23 cellular contexts compared by ENCODE assay signal in genomic region chr3:56836276-56837163, GRCh38. TPM values are rescaled to one million over a fixed set of nuclear protein-coding genes. Genes with fewer than 3 reads are reported as not detected.
DNase-seq lines count a peak whose midpoint lies in the region; ATAC-seq, FAIRE-seq and TF ChIP-seq lines count a peak whose summit lies in the region.
"Had no signal": no experiment of that assay in that cellular context is flagged by ENCODE, and none has a peak within 500 bp of the region (broad histone marks: within the 10 kb centered on the region; RNA-seq: fewer than 3 reads in every experiment).

No MANE protein-coding gene starts in this region.

- BruUV-seq in HepG2 (replicated peaks; lab: Mats Ljungman, UMichigan) = no TSS peak

- no peak for TF ChIP-seq POLR2A in HepG2 (IDR thresholded peaks at IDR 0.05; ENCODE audit: insufficient read depth in 1 of 2, low read depth in 2 of 2, low read length in 2 of 2)
- TF ChIP-seq POLR2A in right lobe of liver (IDR thresholded peaks at IDR 0.05) = no peak

- H3K4me3 ChIP-seq in HepG2 (replicated peaks in 1 of 3; ENCODE audit: insufficient read depth in 1 of 3, low read depth in 2 of 3, low read length in 3 of 3) = no peak overlapping the region
- no peak overlapping the region for H3K4me3 ChIP-seq in right lobe of liver
- H3K4me3 ChIP-seq in epithelial cell of esophagus (ENCODE audit: low read length) = no peak overlapping the region
- no peak overlapping the region for H3K4me3 ChIP-seq in kidney (ENCODE audit: low read length in 2 of 2)
- H3K4me3 ChIP-seq: gastrocnemius medialis had no signal

- TF ChIP-seq CTCF in HepG2 (CRISPR knock-in tag; IDR thresholded peaks at IDR 0.05) (no peak), right lobe of liver (IDR thresholded peaks at IDR 0.05) (no peak), epithelial cell of esophagus (IDR thresholded peaks at IDR 0.05; ENCODE audit: insufficient read depth, low read depth, low read length, missing control alignments) (no peak), kidney (IDR thresholded peaks at IDR 0.05; ENCODE audit: borderline replicate concordance, extremely low read depth, insufficient read depth) (no peak)

- TF ChIP-seq EP300 in HepG2 (IDR thresholded peaks at IDR 0.05; ENCODE audit: low read depth in 2 of 2, low read length in 2 of 2) (no peak), HepG2 (CRISPR knock-in tag; IDR thresholded peaks at IDR 0.05; ENCODE audit: borderline replicate concordance) (no peak)

- no peak for FAIRE-seq in HepG2 (lab: Jason Lieb, UNC)
- FAIRE-seq in RCC 7860 (lab: Jason Lieb, UNC) = peak; percentile 63
- no peak for FAIRE-seq in kidney (lab: Jason Lieb, UNC)
- FAIRE-seq: colon had no signal

- CTCF ChIA-PET in HepG2 (lab: Yijun Ruan, JAX; ENCODE audit: low intra/inter-chr PET ratio, low total read pairs) = no interaction called here

- TF ChIP-seq RAD21 in HepG2 (CRISPR knock-in tag; IDR thresholded peaks at IDR 0.05) = no peak

- H4K20me1 ChIP-seq in HepG2 (ENCODE audit: insufficient read depth, low read length) = no peaks in the 10 kb centered on the region

- H3K9ac ChIP-seq in HepG2 (ENCODE audit: insufficient read depth, low read depth, low read length) = no peak overlapping the region
- no peak overlapping the region for H3K9ac ChIP-seq in kidney (ENCODE audit: low read length in 2 of 2)

- H3K9me3 ChIP-seq in HepG2 (ENCODE audit: low read length) = no peaks in the 10 kb centered on the region
- H3K9me3 ChIP-seq in right lobe of liver = no peaks in the 10 kb centered on the region
- H3K9me3 ChIP-seq in kidney (ENCODE audit: control insufficient read depth in 1 of 2, low read length in 2 of 2) = no peaks in the 10 kb centered on the region
- H3K9me3 ChIP-seq: gastrocnemius medialis, neutrophil had no signal

- DNase-seq in HepG2 (ENCODE audit: low spot score) (peak; percentile 46), right lobe of liver (no peak), RCC 7860 (ENCODE audit: low spot score) (no peak), epithelial cell of esophagus (ENCODE audit: low read depth) (peak; percentile 71), kidney (no peak), mesenteric fat pad (ENCODE audit: low spot score) (no peak)
- no peak for DNase-seq in activated CD8-positive, alpha-beta memory T cell treated with anti-CD3 and anti-CD28 coated beads, Interleukin-2, amount 50 U/mL, for 48 hours
- DNase-seq: activated CD8-positive, alpha-beta memory T cell treated with anti-CD3 and anti-CD28 coated beads for 24 hours; amniotic stem cell; DMS153; gastrocnemius medialis; GOT3; KBM-7; left colon; NCI-H1417; NCI-H524 treated with DMSO at 0.1 percent for 48 hours; right cardiac atrium; stimulated activated naive CD8-positive, alpha-beta T cell treated with anti-CD3 and anti-CD28 coated beads, Interleukin-15, amount 100 ng/mL, for 72 hours had no signal

- POLR2A ChIA-PET in HepG2 (lab: Yijun Ruan, JAX) = no interaction called here

- WGBS in HepG2 (ENCODE audit: low lambda C conversion rate) = 73% methylated on average over 9 of the region's 9 CpGs
- 68% methylated on average over 9 of the region's 9 CpGs for WGBS in right lobe of liver (ENCODE audit: insufficient coverage, low coverage, low lambda C conversion rate, missing lambda C conversion rate)

- no peaks in the 10 kb centered on the region for H3K79me2 ChIP-seq in HepG2 (ENCODE audit: insufficient read depth, low read length)

- H3K4me2 ChIP-seq in HepG2 (ENCODE audit: low read depth, low read length) = no peak overlapping the region

- H3K27me3 ChIP-seq in HepG2 (ENCODE audit: control insufficient read depth in 1 of 2, insufficient read depth in 2 of 2, low read length in 2 of 2) (no peaks in the 10 kb centered on the region), right lobe of liver (no peaks in the 10 kb centered on the region)
- H3K27me3 ChIP-seq: gastrocnemius medialis, neutrophil had no signal

- H3K36me3 ChIP-seq in HepG2 (replicated peaks in 1 of 2; ENCODE audit: control insufficient read depth in 1 of 2, insufficient read depth in 2 of 2, low read length in 2 of 2) (no peaks in the 10 kb centered on the region), right lobe of liver (no peaks in the 10 kb centered on the region), kidney (ENCODE audit: control insufficient read depth in 1 of 2, insufficient read depth in 2 of 2, low read length in 2 of 2) (no peaks in the 10 kb centered on the region)
- H3K36me3 ChIP-seq: gastrocnemius medialis, neutrophil had no signal

- peaks cover 53% of the 10 kb centered on the region for H3K4me1 ChIP-seq in HepG2 (ENCODE audit: insufficient read depth, low read length)
- peaks cover 0 to 4% (median 0%) of the 10 kb centered on the region in 4 donors for H3K4me1 ChIP-seq in right lobe of liver
- H3K4me1 ChIP-seq in kidney (ENCODE audit: control insufficient read depth in 1 of 2, insufficient read depth in 1 of 2, low read depth in 1 of 2, low read length in 2 of 2) = peaks cover 4% of the 10 kb centered on the region in 2 donors
- H3K4me1 ChIP-seq: gastrocnemius medialis had no signal

- H3K27ac ChIP-seq in HepG2 (ENCODE audit: extremely low read length, insufficient read depth, low read length) = no peak overlapping the region
- no peak overlapping the region for H3K27ac ChIP-seq in right lobe of liver
- no peak overlapping the region for H3K27ac ChIP-seq in kidney (ENCODE audit: low read depth in 2 of 2, low read length in 2 of 2)
- H3K27ac ChIP-seq: gastrocnemius medialis, HL-60, neutrophil had no signal

- H2AFZ ChIP-seq in HepG2 (ENCODE audit: low read length) = no peak overlapping the region

- in situ Hi-C loops in HepG2 (cut with HindIII; ENCODE audit: extremely low pct_ligation_motif_present, low pct_unique_long_range_greater_than_20kb) = no loop called here

- ATAC-seq in HepG2 (no peak; the same call in 1 of the 3 replicates), right lobe of liver (no peak), GM21529 (IDR thresholded peaks at IDR 0.05; ENCODE audit: unreplicated experiment) (no peak)
- ATAC-seq: activated CD4-positive, CD25-positive, alpha-beta regulatory T cell treated with anti-CD3 and anti-CD28 coated beads, Interleukin-2, amount 50 U/mL, for 24 hours; gastrocnemius medialis; left colon had no signal

- intact Hi-C loops in HepG2 (cut with micrococcal nuclease; ENCODE audit: unreplicated experiment) (no loop called here), right lobe of liver (cut with DNase I) (no loop called here), kidney (cut with DNase I) (no loop called here)

TF ChIP-seq in HepG2, 621 proteins besides CTCF, POLR2A, EP300 and RAD21 (continues in another document):
- TF ChIP-seq ZMYM4 (CRISPR knock-in tag; IDR thresholded peaks at IDR 0.05) (peak; percentile 34; the same call in 1 of the 2 replicates), ZNF770 (CRISPR knock-in tag; IDR thresholded peaks at IDR 0.05) (peak; percentile 93), ZNF343 (CRISPR knock-in tag; IDR thresholded peaks at IDR 0.05) (no peak), ZNF543 (CRISPR knock-in tag; IDR thresholded peaks at IDR 0.05) (no peak), FOXA3 (CRISPR knock-in tag; IDR thresholded peaks at IDR 0.05) (peak; percentile 17; the same call in 1 of the 2 replicates), MIXL1 (CRISPR knock-in tag; IDR thresholded peaks at IDR 0.05) (no peak), MEIS1 (CRISPR knock-in tag; IDR thresholded peaks at IDR 0.05; ENCODE audit: borderline replicate concordance) (no peak), BRCA1 (CRISPR knock-in tag; IDR thresholded peaks at IDR 0.05) (no peak)

RNA-seq across cellular contexts. Expression of gene ARHGEF3, which starts 34.8 kb away (rescaled TPM):
- total RNA-seq in HepG2 (2016; rRNA removed; fragmentation: Illumina TruSeq; extraction: Trizol) (23.1 and 32.8 TPM in 2 replicates), right lobe of liver (1 to 10 TPM; 1.0 to 2.9 (median 1.6) TPM), kidney (56.3 TPM), mesenteric fat pad (17.0 TPM)
- total RNA-seq in HepG2 (2016; cell fraction: cytosol; rRNA removed; fragmentation: Illumina TruSeq; extraction: Trizol; ENCODE audit: low read depth) = 4.0 TPM in 2 replicates
- total RNA-seq in HepG2 (2016; cell fraction: insoluble cytoplasmic fraction; rRNA removed; fragmentation: Illumina TruSeq; extraction: Trizol) = 21.8 and 28.1 TPM in 2 replicates
- total RNA-seq in HepG2 (2016; cell fraction: membrane; rRNA removed; fragmentation: Illumina TruSeq; extraction: Trizol) = 17.0 and 18.1 TPM in 2 replicates
- 24.9 and 26.4 TPM in 2 replicates for total RNA-seq in HepG2 (2016; cell fraction: nucleus; rRNA removed; fragmentation: Illumina TruSeq; extraction: Trizol)
- polyA plus RNA-seq in HepG2 (2011; rRNA removed) (10.3 and 14.8 TPM in 2 replicates), kidney (ENCODE audit: insufficient read depth, low read depth, low replicate concordance) (25.8 TPM)
- 9.2 and 9.4 TPM in 2 replicates for polyA plus RNA-seq in HepG2 (2011; cell fraction: cytosol; rRNA removed)
- polyA plus RNA-seq in HepG2 (2011; cell fraction: nucleus; rRNA removed) = 10.3 and 12.6 TPM in 2 replicates
- polyA plus RNA-seq in HepG2 (2012) = 9.0 and 10.3 TPM in 2 replicates
- polyA plus RNA-seq in HepG2 (2016; cell fraction: cytosol; fragmentation: Illumina TruSeq; extraction: Trizol; ENCODE audit: low read depth) = 2.0 and 2.2 TPM in 2 replicates
- 29.1 and 30.2 TPM in 2 replicates for polyA plus RNA-seq in HepG2 (2016; cell fraction: insoluble cytoplasmic fraction; fragmentation: Illumina TruSeq; extraction: Trizol; ENCODE audit: low read depth)
- 7.6 and 8.1 TPM in 2 replicates for polyA plus RNA-seq in HepG2 (2016; cell fraction: membrane; fragmentation: Illumina TruSeq; extraction: Trizol; ENCODE audit: low read depth)
- 19.5 and 19.8 TPM in 2 replicates for polyA plus RNA-seq in HepG2 (2016; cell fraction: nucleus; fragmentation: Illumina TruSeq; extraction: Trizol; ENCODE audit: insufficient read depth, low read depth)
- polyA minus RNA-seq in HepG2 (2011; rRNA and poly(A)+ RNA removed; ENCODE audit: low replicate concordance) = 11.4 and 21.5 TPM in 2 replicates
- 14.4 and 17.7 TPM in 2 replicates for polyA minus RNA-seq in HepG2 (2011; cell fraction: cytosol; rRNA and poly(A)+ RNA removed)
- polyA minus RNA-seq in HepG2 (2011; cell fraction: nucleus; rRNA and poly(A)+ RNA removed) = 21.6 and 31.8 TPM in 2 replicates

Comparison
In these comparisons a context has a peak if more than half of its experiments do, and no peak if none do; other contexts are left out.
1. DNase-seq: peak in HepG2 (single experiment) and epithelial cell of esophagus (single experiment); none in right lobe of liver (0 of 3), RCC 7860 (single experiment), kidney (single experiment), activated CD8-positive, alpha-beta memory T cell treated with anti-CD3 and anti-CD28 coated beads, Interleukin-2, amount 50 U/mL, for 48 hours (single experiment) and mesenteric fat pad (single experiment).